In the genomic region with DNA sequence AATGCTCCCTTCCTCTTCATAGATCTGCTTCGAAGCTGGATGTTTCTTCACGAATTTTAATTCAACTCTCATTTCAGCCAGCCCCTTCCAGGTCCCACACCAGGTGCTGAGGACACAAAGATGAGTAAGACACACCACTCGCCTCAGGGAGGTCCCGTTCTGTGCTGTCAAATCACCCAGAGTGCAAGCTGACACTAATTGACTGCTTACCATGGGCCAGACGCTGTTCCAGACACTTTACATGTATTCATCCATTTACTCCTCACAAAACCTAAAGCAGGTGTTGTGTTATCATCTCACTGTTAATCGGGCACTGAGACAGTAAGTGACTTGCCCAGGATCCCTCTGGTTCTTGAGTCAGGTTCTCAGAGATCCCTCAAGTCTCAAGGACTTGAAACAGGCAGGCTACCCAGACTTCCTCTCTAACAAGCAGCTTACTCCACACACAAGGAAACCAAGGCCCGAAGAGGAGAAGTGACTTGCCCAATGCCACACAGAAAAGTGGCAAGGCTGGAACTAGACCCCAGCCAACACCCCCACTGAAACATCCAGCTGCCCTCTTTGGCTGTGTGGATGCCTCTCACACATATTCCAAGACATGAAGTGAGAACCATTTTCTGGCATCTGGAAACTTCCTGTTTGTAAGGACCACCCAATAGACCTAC, we compare ENCODE assay signal across 15 cellular contexts.
DNase-seq lines count a peak whose midpoint lies in the region; TF ChIP-seq lines count a peak whose summit lies in the region.
"Had no signal": no experiment of that assay in that cellular context is flagged by ENCODE, and none has a peak within 500 bp of the region (broad histone marks: within the 10 kb centered on the region; RNA-seq: fewer than 3 reads in every experiment).

No MANE protein-coding gene starts in this region.

- DNase-seq in NCI-H1436 (lab: John Stamatoyannopoulos, UW) (peak; percentile 5), NCI-H1436 treated with DMSO at 0.1 percent for 48 hours (lab: John Stamatoyannopoulos, UW) (no peak), KBM-7 (peak; percentile 19), DMS153 (lab: John Stamatoyannopoulos, UW) (no peak), ecto neural progenitor cell (ENCODE audit: low spot score) (no peak), HFFc6 (no peak)
- no peak for DNase-seq in activated naive CD8-positive, alpha-beta T cell treated with anti-CD3 and anti-CD28 coated beads for 36 hours
- DNase-seq: 8988T; cortex of kidney; natural killer cell; NCI-H146; NK-92 treated with Interleukin-12 subunit alpha and Interleukin-12 subunit beta, amount 100 ng/mL, for 24 hours; stimulated activated CD4-positive, alpha-beta T cell treated with anti-CD3 and anti-CD28 coated beads, Interleukin-12 subunit alpha, Interleukin-12 subunit beta, amount 100 ng/mL, for 4 hours had no signal

- H3K27ac Mint-ChIP-seq in activated naive CD8-positive, alpha-beta T cell treated with anti-CD3 and anti-CD28 coated beads for 36 hours: peak overlapping the region; percentile 30
- H3K27ac Mint-ChIP-seq in nephron: no peak overlapping the region
- H3K27ac Mint-ChIP-seq in HFFc6: no peak overlapping the region
- H3K27ac Mint-ChIP-seq: natural killer cell; stimulated activated naive CD8-positive, alpha-beta T cell treated with anti-CD3 and anti-CD28 coated beads, Interleukin-15, Interleukin-2, amounts not matched to agents 100 ng/mL and 50 ng/mL, for 24 hours had no signal

- H3K27me3 Mint-ChIP-seq in activated naive CD8-positive, alpha-beta T cell treated with anti-CD3 and anti-CD28 coated beads for 36 hours: peaks cover 29% of the 10 kb centered on the region
- H3K27me3 Mint-ChIP-seq in nephron (ENCODE audit: low read depth): peaks cover 86% of the 10 kb centered on the region
- peaks cover 48% of the 10 kb centered on the region for H3K27me3 Mint-ChIP-seq in HFFc6 (ENCODE audit: insufficient read depth)

- H3K36me3 Mint-ChIP-seq in activated naive CD8-positive, alpha-beta T cell treated with anti-CD3 and anti-CD28 coated beads for 36 hours: no peaks in the 10 kb centered on the region
- H3K36me3 Mint-ChIP-seq in nephron (ENCODE audit: low read depth) (peaks cover 3% of the 10 kb centered on the region), HFFc6 (ENCODE audit: low read depth) (no peaks in the 10 kb centered on the region)
- H3K36me3 Mint-ChIP-seq: natural killer cell had no signal

- in situ Hi-C loops in KBM-7 (cut with MboI; ENCODE audit: low pct_unique_long_range_greater_than_20kb, low sequenced_read_pairs): no loop called here

- H3K4me3 Mint-ChIP-seq in activated naive CD8-positive, alpha-beta T cell treated with anti-CD3 and anti-CD28 coated beads for 36 hours: peak overlapping the region; percentile 52
- H3K4me3 Mint-ChIP-seq in nephron (peak overlapping the region; percentile 19 to 75 (median 60)), HFFc6 (no peak overlapping the region)
- H3K4me3 Mint-ChIP-seq: stimulated activated naive CD8-positive, alpha-beta T cell treated with anti-CD3 and anti-CD28 coated beads, Interleukin-15, Interleukin-2, amounts not matched to agents 100 ng/mL and 50 ng/mL, for 24 hours had no signal

- H3K4me1 Mint-ChIP-seq in activated naive CD8-positive, alpha-beta T cell treated with anti-CD3 and anti-CD28 coated beads for 36 hours: peaks cover 6% of the 10 kb centered on the region
- peaks cover 52% of the 10 kb centered on the region for H3K4me1 Mint-ChIP-seq in nephron
- H3K4me1 Mint-ChIP-seq in HFFc6 (ENCODE audit: low read depth): no peaks in the 10 kb centered on the region

- no peak for TF ChIP-seq CTCF in nephron (IDR thresholded peaks at IDR 0.05; ENCODE audit: unreplicated experiment in 3 of 3)
- no peak for TF ChIP-seq CTCF in HFFc6 (IDR thresholded peaks at IDR 0.05)

- no peaks in the 10 kb centered on the region for H3K9me3 Mint-ChIP-seq in activated naive CD8-positive, alpha-beta T cell treated with anti-CD3 and anti-CD28 coated beads for 36 hours
- H3K9me3 Mint-ChIP-seq in nephron (no peaks in the 10 kb centered on the region), HFFc6 (no peaks in the 10 kb centered on the region)
- H3K9me3 Mint-ChIP-seq: natural killer cell; stimulated activated naive CD8-positive, alpha-beta T cell treated with anti-CD3 and anti-CD28 coated beads, Interleukin-15, Interleukin-2, amounts not matched to agents 100 ng/mL and 50 ng/mL, for 24 hours had no signal

Comparison
In these comparisons a context has a peak if more than half of its experiments do, and no peak if none do; other contexts are left out.
1. DNase-seq: peak in NCI-H1436 (single experiment) and KBM-7 (single experiment); none in NCI-H1436 treated with DMSO at 0.1 percent for 48 hours (single experiment), activated naive CD8-positive, alpha-beta T cell treated with anti-CD3 and anti-CD28 coated beads for 36 hours (single experiment), DMS153 (single experiment), ecto neural progenitor cell (single experiment) and HFFc6 (single experiment).